In genomic region chr20:53292347-53292746, GRCh38 we compare ENCODE assay signal across 1 cellular context.
TF ChIP-seq lines count a peak whose summit lies in the region.

No MANE protein-coding gene starts in this region.

TF ChIP-seq in K562, 482 proteins besides CTCF, POLR2A, EP300 and RAD21 (continued from another document):
- TF ChIP-seq ZNF121 (CRISPR knock-in tag; conservative IDR thresholded peaks at IDR 0.05) (peak; percentile 97), ZNF239 (CRISPR knock-in tag; IDR thresholded peaks at IDR 0.05) (no peak)
